8 cellular contexts compared by ENCODE assay signal in the genomic region with DNA sequence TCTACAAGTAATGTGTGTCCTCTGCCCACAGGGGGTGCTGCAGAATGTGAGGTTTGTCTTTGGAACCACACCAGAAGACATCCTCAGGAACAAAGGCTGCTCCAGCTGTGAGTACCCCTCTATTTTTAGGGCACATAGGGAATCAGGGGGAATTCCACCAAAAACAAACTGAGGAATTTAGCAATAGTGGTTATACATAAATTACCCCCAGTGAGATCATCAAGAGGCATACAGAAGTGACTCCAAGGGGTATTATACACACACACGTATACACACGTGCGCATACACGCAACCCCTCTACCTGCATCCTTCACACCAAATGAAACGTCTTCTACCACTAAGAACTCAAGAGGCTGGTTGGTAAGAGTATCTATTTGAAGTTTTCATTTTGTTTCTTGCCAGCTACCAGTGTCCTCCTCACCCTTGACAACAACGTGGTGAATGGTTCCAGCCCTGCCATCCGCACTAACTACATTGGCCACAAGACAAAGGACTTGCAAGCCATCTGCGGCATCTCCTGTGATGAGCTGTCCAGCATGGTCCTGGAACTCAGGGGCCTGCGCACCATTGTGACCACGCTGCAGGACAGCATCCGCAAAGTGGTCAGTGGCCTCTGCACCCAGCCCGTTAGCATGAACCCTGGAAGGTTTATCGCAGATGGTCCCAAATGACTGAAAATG. TPM values are rescaled to one million over a fixed set of nuclear protein-coding genes. Genes with fewer than 3 reads are reported as not detected.
DNase-seq lines count a peak whose midpoint lies in the region; ATAC-seq, FAIRE-seq and TF ChIP-seq lines count a peak whose summit lies in the region.

No MANE protein-coding gene starts in this region.

- H3K27me3 ChIP-seq in A673 (replicated peaks; ENCODE audit: insufficient read depth, low read depth, low read length, poor library complexity) (peaks cover 37% of the 10 kb centered on the region), astrocyte (ENCODE audit: insufficient read depth, low read length) (no peaks in the 10 kb centered on the region), mesendoderm (ENCODE audit: insufficient read depth, low read length, poor library complexity) (no peaks in the 10 kb centered on the region)

- peak; percentile 45 for DNase-seq in A673 (ENCODE audit: low spot score)
- DNase-seq in HCEC 1CT, result peak; percentile 45
- no peak for DNase-seq in astrocyte (ENCODE audit: low read depth)
- peak; percentile 72 for DNase-seq in mesendoderm
- no peak for DNase-seq in AG20443 (ENCODE audit: low spot score)
- no peak for DNase-seq in activated CD4-positive, CD25-positive, alpha-beta regulatory T cell (lab: John Stamatoyannopoulos, UW)
- no peak for DNase-seq in naive thymus-derived CD8-positive, alpha-beta T cell
- no peak for DNase-seq in nucleus accumbens (lab: John Stamatoyannopoulos, UW)

- H3K56ac ChIP-seq in mesendoderm (ENCODE audit: low read length), result no peak overlapping the region

- no peaks in the 10 kb centered on the region for H3K27me3 Mint-ChIP-seq in astrocyte (ENCODE audit: low read depth, unreplicated experiment)
- peaks cover 15 to 44% (median 28%) of the 10 kb centered on the region in 5 donors for H3K27me3 Mint-ChIP-seq in naive thymus-derived CD8-positive, alpha-beta T cell

- no peak overlapping the region for H2AK5ac ChIP-seq in mesendoderm (ENCODE audit: low read length)

- no peak for ATAC-seq in naive thymus-derived CD8-positive, alpha-beta T cell

- intact Hi-C loops in A673 (cut with micrococcal nuclease; ENCODE audit: unreplicated experiment), result loop anchor here (5.0 kb wide), 3 partner anchors 169 to 876 kb away; no protein-coding TSS in a partner anchor

- no peak overlapping the region for H2AFZ ChIP-seq in astrocyte (ENCODE audit: low read depth, low read length)

- BruUV-seq in A673 (replicated peaks; lab: Mats Ljungman, UMichigan), result no TSS peak

- TF ChIP-seq CTCF in A673 (conservative IDR thresholded peaks at IDR 0.05; ENCODE audit: low read depth, low read length) (peak; percentile 54; the same call in 1 of the 2 replicates), astrocyte (IDR thresholded peaks at IDR 0.05; ENCODE audit: insufficient read depth, low read depth, low read length) (no peak)

- H3K79me2 ChIP-seq in astrocyte (ENCODE audit: insufficient read depth, low read length) (peaks cover 47% of the 10 kb centered on the region), mesendoderm (ENCODE audit: control insufficient read depth, insufficient read depth, low read length) (peaks cover 16% of the 10 kb centered on the region)

- H3K23ac ChIP-seq in mesendoderm (ENCODE audit: low read length), result no peak overlapping the region

- H3K9me3 ChIP-seq in A673 (ENCODE audit: low read depth, low read length, poor library complexity, severe bottlenecking), result no peaks in the 10 kb centered on the region
- H3K9me3 ChIP-seq in astrocyte (ENCODE audit: insufficient read depth, low read depth, low read length), result no peaks in the 10 kb centered on the region

- no peaks in the 10 kb centered on the region for H3K36me3 ChIP-seq in A673 (ENCODE audit: insufficient read depth, low read length, poor library complexity, severe bottlenecking)
- peaks cover 64% of the 10 kb centered on the region for H3K36me3 ChIP-seq in astrocyte (ENCODE audit: insufficient read depth, low read length)
- H3K36me3 ChIP-seq in mesendoderm (ENCODE audit: control insufficient read depth, insufficient read depth, low read length), result peaks cover 5% of the 10 kb centered on the region

- no peak overlapping the region for H3K18ac ChIP-seq in mesendoderm (ENCODE audit: low read length)

- no peak overlapping the region for H2BK15ac ChIP-seq in mesendoderm (replicated peaks; ENCODE audit: low read depth)

- CTCF ChIA-PET in A673 (lab: Charles Lee), result interaction anchor here (0.6 to 0.7 kb wide), 2 partner anchors 173 to 767 kb away, joined by 3 to 7 read pairs; no protein-coding TSS in a partner anchor

- FAIRE-seq in astrocyte (lab: Jason Lieb, UNC), result peak; percentile 56

- H3K4me3 ChIP-seq in A673 (ENCODE audit: low read depth, low read length, poor library complexity, severe bottlenecking) (no peak overlapping the region), astrocyte (ENCODE audit: insufficient read depth, low read depth, low read length) (peak overlapping the region; percentile 94), mesendoderm (ENCODE audit: low read length) (no peak overlapping the region)

- peaks cover 22% of the 10 kb centered on the region for H3K36me3 Mint-ChIP-seq in astrocyte (ENCODE audit: low read depth, unreplicated experiment)
- H3K36me3 Mint-ChIP-seq in naive thymus-derived CD8-positive, alpha-beta T cell, result no peaks in the 10 kb centered on the region

- H3K4me2 ChIP-seq in astrocyte (ENCODE audit: low read length), result peak overlapping the region; percentile 94
- H3K4me2 ChIP-seq in mesendoderm (ENCODE audit: low read length), result no peak overlapping the region

- peaks cover 77% of the 10 kb centered on the region for H4K20me1 ChIP-seq in astrocyte (ENCODE audit: insufficient read depth, low read length)

- peaks cover 3% of the 10 kb centered on the region for H3K79me1 ChIP-seq in mesendoderm (ENCODE audit: low read length)

- no peak overlapping the region for H2BK120ac ChIP-seq in mesendoderm (ENCODE audit: low read depth, low read length)

- WGBS in mesendoderm (ENCODE audit: extremely low coverage, insufficient coverage, low lambda C conversion rate), result no CpG with 5 or more reads among the region's 13 CpGs

- peak overlapping the region; percentile 49 for H3K27ac Mint-ChIP-seq in astrocyte (ENCODE audit: unreplicated experiment)
- no peak overlapping the region for H3K27ac Mint-ChIP-seq in naive thymus-derived CD8-positive, alpha-beta T cell

- H4K5ac ChIP-seq in mesendoderm (ENCODE audit: low read length), result no peak overlapping the region

- H3K4ac ChIP-seq in mesendoderm (ENCODE audit: low read depth, low read length), result no peak overlapping the region

- no peak overlapping the region for H4K8ac ChIP-seq in mesendoderm (ENCODE audit: low read depth, low read length)

- H3K27ac ChIP-seq in A673 (ENCODE audit: low read depth, low read length, poor library complexity, severe bottlenecking), result no peak overlapping the region
- H3K27ac ChIP-seq in astrocyte (ENCODE audit: low read depth, low read length), result peak overlapping the region; percentile 4
- no peak overlapping the region for H3K27ac ChIP-seq in mesendoderm (ENCODE audit: low read depth, low read length)

- peaks cover 7% of the 10 kb centered on the region for H3K4me1 ChIP-seq in A673 (ENCODE audit: insufficient read depth, low read length, poor library complexity, severe bottlenecking)
- peaks cover 57% of the 10 kb centered on the region for H3K4me1 ChIP-seq in astrocyte (ENCODE audit: insufficient read depth, low read length)
- H3K4me1 ChIP-seq in mesendoderm (ENCODE audit: control insufficient read depth, low read depth, low read length), result peaks cover 3% of the 10 kb centered on the region

- H2BK5ac ChIP-seq in mesendoderm (ENCODE audit: low read length), result no peak overlapping the region

- POLR2A ChIA-PET in A673 (lab: Charles Lee; ENCODE audit: low non-redundant PET), result no interaction called here
- POLR2A ChIA-PET in naive thymus-derived CD8-positive, alpha-beta T cell (lab: Charles Lee), result no interaction called here

- peaks cover 2% of the 10 kb centered on the region for H3K9me3 Mint-ChIP-seq in astrocyte (ENCODE audit: unreplicated experiment)
- no peaks in the 10 kb centered on the region for H3K9me3 Mint-ChIP-seq in naive thymus-derived CD8-positive, alpha-beta T cell

- peak overlapping the region; percentile 96 for H3K9ac ChIP-seq in astrocyte (ENCODE audit: low read length)
- H3K9ac ChIP-seq in mesendoderm (ENCODE audit: low read length), result no peak overlapping the region

- peak overlapping the region; percentile 98 for H3K4me3 Mint-ChIP-seq in astrocyte (ENCODE audit: unreplicated experiment)
- peak overlapping the region in 1 of 10 donors; percentile 24 for H3K4me3 Mint-ChIP-seq in naive thymus-derived CD8-positive, alpha-beta T cell

- peaks cover 49% of the 10 kb centered on the region for H3K4me1 Mint-ChIP-seq in astrocyte (ENCODE audit: low read depth, unreplicated experiment)
- H3K4me1 Mint-ChIP-seq in naive thymus-derived CD8-positive, alpha-beta T cell, result peaks cover 6 to 24% (median 13%) of the 10 kb centered on the region in 4 donors

RNA-seq across cellular contexts. Expression of a gene that starts 2.8 kb away (rescaled TPM):
- total RNA-seq in A673 (2021) (0.76 and 0.80 TPM in 2 replicates), astrocyte (720 and 820 TPM in 2 replicates)
- 44.0 TPM for polyA plus RNA-seq in mesendoderm (2013, experiment 1 of 2)
- 41.5 TPM for polyA plus RNA-seq in mesendoderm (2013, experiment 2 of 2)
- total RNA-seq in naive thymus-derived CD8-positive, alpha-beta T cell, result 1 to 10 TPM; 3.8 to 6.5 TPM
- polyA plus RNA-seq in naive thymus-derived CD8-positive, alpha-beta T cell, result under 1 TPM in 2 of 3 donors, not detected in 1; 0.02 to 0.27 TPM

Comparison
In these comparisons a context has a peak if more than half of its experiments do, and no peak if none do; other contexts are left out.
1. DNase-seq: peak in A673 (single experiment), HCEC 1CT (single experiment) and mesendoderm (single experiment); none in astrocyte (single experiment), AG20443 (single experiment), activated CD4-positive, CD25-positive, alpha-beta regulatory T cell (0 of 4), naive thymus-derived CD8-positive, alpha-beta T cell (0 of 10) and nucleus accumbens (0 of 56).
2. RNA of a gene that starts 2.8 kb away (total RNA-seq): 720 to 820 TPM in astrocyte; 3.8 to 6.5 TPM in naive thymus-derived CD8-positive, alpha-beta T cell and 0.76 to 0.80 TPM in A673; every median in the first group is over 10 times any median in the second.